Comparison of ENCODE assay signal across 34 cellular contexts in the genomic region with DNA sequence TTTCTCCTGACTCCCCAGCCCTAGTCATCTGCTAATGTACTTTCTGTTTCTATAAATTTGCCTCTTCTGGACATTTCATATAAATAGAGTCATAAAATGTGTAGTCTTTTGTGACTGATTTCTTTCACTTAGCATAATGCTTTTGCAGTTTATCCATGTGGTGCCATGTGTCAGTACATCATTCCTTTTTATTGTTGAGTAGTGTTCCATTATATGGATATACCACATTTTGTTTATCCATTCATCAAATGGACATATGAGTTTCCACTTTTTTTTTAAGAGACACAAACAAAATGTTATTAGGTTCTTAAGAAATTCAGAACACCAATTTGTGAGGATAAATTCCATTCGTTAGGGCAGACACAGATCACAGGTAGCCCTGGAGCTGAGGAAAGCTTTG.
"Had no signal": no experiment of that assay in that cellular context is flagged by ENCODE, and none has a peak within 500 bp of the region (broad histone marks: within the 10 kb centered on the region; RNA-seq: fewer than 3 reads in every experiment).

No MANE protein-coding gene starts in this region.

- H3K27ac ChIP-seq: KMS-11 had no signal

- DNase-seq: Karpas-422, Kasumi-1, MG63, MM.1S, MV-4-11, NCI-H1048, NCI-H1092, NCI-H1092 treated with DMSO at 0.1 percent for 48 hours, NCI-H1105, NCI-H1105 treated with DMSO at 0.1 percent for 48 hours, NCI-H1417, NCI-H1417 treated with DMSO at 0.1 percent for 48 hours, NCI-H1436, NCI-H1436 treated with DMSO at 0.1 percent for 48 hours, NCI-H146, NCI-H1694, NCI-H1694 treated with DMSO at 0.1 percent for 48 hours, NCI-H187, NCI-H187 treated with DMSO at 0.1 percent for 48 hours, NCI-H1930, NCI-H2029, NCI-H2029 treated with DMSO at 0.1 percent for 48 hours, NCI-H2081, NCI-H2081 treated with DMSO at 0.1 percent for 48 hours, NCI-H2107, NCI-H2171, NCI-H2171 treated with DMSO at 0.1 percent for 48 hours, NCI-H2227 treated with DMSO at 0.1 percent for 48 hours, NCI-H226, NCI-H345, NCI-H446, NCI-H446 treated with DMSO at 0.1 percent for 48 hours, NCI-H510A had no signal

- H3K9me3 ChIP-seq: MG63 had no signal

- H3K4me2 ChIP-seq: KMS-11 had no signal

- H3K9ac ChIP-seq: KMS-11 had no signal

- H3K27me3 ChIP-seq: MG63 had no signal

- H3K4me3 ChIP-seq: MG63 had no signal
